In genomic region chr18:48922801-48923730, GRCh38 we compare ENCODE assay signal across 8 cellular contexts. TPM values are rescaled to one million over a fixed set of nuclear protein-coding genes. Genes with fewer than 3 reads are reported as not detected.
A peak's percentile ranks its signal among the peaks of the same experiment; 100 is the strongest.
DNase-seq lines count a peak whose midpoint lies in the region; ATAC-seq and TF ChIP-seq lines count a peak whose summit lies in the region.

No MANE protein-coding gene starts in this region.

- no peaks in the 10 kb centered on the region for H3K27me3 ChIP-seq in lung (ENCODE audit: control insufficient read depth, insufficient read depth)
- no peaks in the 10 kb centered on the region for H3K27me3 ChIP-seq in upper lobe of left lung

- peaks cover 30 to 55% of the 10 kb centered on the region in 2 donors for H3K4me1 ChIP-seq in lung (ENCODE audit: control insufficient read depth in 2 of 2, insufficient read depth in 2 of 2, low read length in 2 of 2)
- peaks cover 83 to 96% (median 93%) of the 10 kb centered on the region in 4 donors for H3K4me1 ChIP-seq in upper lobe of left lung

- TF ChIP-seq EP300 in upper lobe of left lung (IDR thresholded peaks at IDR 0.05): no peak

- H3K27ac ChIP-seq in lung (ENCODE audit: low read depth in 1 of 2, low read length in 1 of 2) (peak overlapping the region; percentile 64 to 77), upper lobe of left lung (peak overlapping the region; percentile 52 to 90 (median 79))

- H3K36me3 ChIP-seq in lung (ENCODE audit: control insufficient read depth in 2 of 2, insufficient read depth in 2 of 2, low read length in 2 of 2): peaks cover 0 to 15% of the 10 kb centered on the region in 2 donors
- peaks cover 0 to 24% (median 16%) of the 10 kb centered on the region in 4 donors for H3K36me3 ChIP-seq in upper lobe of left lung

- no peak for TF ChIP-seq CTCF in choroid plexus epithelial cell (conservative IDR thresholded peaks at IDR 0.05; ENCODE audit: low read depth, low read length)
- TF ChIP-seq CTCF in lung (IDR thresholded peaks at IDR 0.05; ENCODE audit: control extremely low read depth, extremely low read depth): no peak
- no peak for TF ChIP-seq CTCF in upper lobe of left lung (IDR thresholded peaks at IDR 0.05)

- TF ChIP-seq POLR2A in upper lobe of left lung (IDR thresholded peaks at IDR 0.05): peak in 1 of 4 donors; percentile 11

- H3K4me3 ChIP-seq in GM08714 (ENCODE audit: low read length): peak overlapping the region; percentile 6; the same call in 1 of the 2 replicates
- H3K4me3 ChIP-seq in choroid plexus epithelial cell (ENCODE audit: low read depth, low read length): peak overlapping the region; percentile 2
- H3K4me3 ChIP-seq in lung: no peak overlapping the region
- peak overlapping the region in 3 of 4 donors; percentile 16 to 47 (median 36) for H3K4me3 ChIP-seq in upper lobe of left lung

- ATAC-seq in lung (ENCODE audit: insufficient read depth, low FRiP score) (peak; percentile 43), upper lobe of left lung (ENCODE audit: low FRiP score in 2 of 2) (peak; percentile 66 to 76), GM19035 (IDR thresholded peaks at IDR 0.05; ENCODE audit: unreplicated experiment) (no peak)

- H3K9me3 ChIP-seq in lung (ENCODE audit: control insufficient read depth in 2 of 2, insufficient read depth in 1 of 2, low read length in 1 of 2) (no peaks in the 10 kb centered on the region), upper lobe of left lung (no peaks in the 10 kb centered on the region)

- WGBS in lung, 2 donors: 17 to 19% methylated on average over 20 to 21 of the region's 21 CpGs
- 13 to 24% methylated on average over 13 to 20 of the region's 21 CpGs for WGBS in upper lobe of left lung, 2 donors

- DNase-seq in OCI-M1 (lab: John Stamatoyannopoulos, UW) (peak; percentile 83), choroid plexus epithelial cell (ENCODE audit: low read depth) (peak; percentile 78), lung (ENCODE audit: low spot score) (peak; percentile 56), upper lobe of left lung (peak; percentile 78 to 79), NCI-H2196 treated with DMSO at 0.1 percent for 48 hours (lab: John Stamatoyannopoulos, UW; ENCODE audit: unreplicated experiment) (no peak)
- DNase-seq in stimulated activated CD4-positive, alpha-beta T cell treated with anti-CD3 and anti-CD28 coated beads, Interleukin-12 subunit alpha, Interleukin-12 subunit beta, amount 100 ng/mL, for 4 hours: no peak

RNA-seq across cellular contexts. Expression of gene SMAD7, which starts 27.7 kb away (rescaled TPM):
- total RNA-seq in lung (10 to 100 TPM; 39.1 to 58.8 TPM), upper lobe of left lung (10 to 100 TPM; 39.6 to 89.0 (median 61.5) TPM)
- 10 to 100 TPM; 11.8 to 32.5 TPM for polyA plus RNA-seq in lung

Comparison
In these comparisons a context has a peak if more than half of its experiments do, and no peak if none do; other contexts are left out.
1. DNase-seq: peak in OCI-M1 (single experiment), choroid plexus epithelial cell (single experiment), lung (single experiment) and upper lobe of left lung (2 of 2); none in NCI-H2196 treated with DMSO at 0.1 percent for 48 hours (single experiment) and stimulated activated CD4-positive, alpha-beta T cell treated with anti-CD3 and anti-CD28 coated beads, Interleukin-12 subunit alpha, Interleukin-12 subunit beta, amount 100 ng/mL, for 4 hours (single experiment).